ENCODE assay signal across 9 cellular contexts in the genomic region with DNA sequence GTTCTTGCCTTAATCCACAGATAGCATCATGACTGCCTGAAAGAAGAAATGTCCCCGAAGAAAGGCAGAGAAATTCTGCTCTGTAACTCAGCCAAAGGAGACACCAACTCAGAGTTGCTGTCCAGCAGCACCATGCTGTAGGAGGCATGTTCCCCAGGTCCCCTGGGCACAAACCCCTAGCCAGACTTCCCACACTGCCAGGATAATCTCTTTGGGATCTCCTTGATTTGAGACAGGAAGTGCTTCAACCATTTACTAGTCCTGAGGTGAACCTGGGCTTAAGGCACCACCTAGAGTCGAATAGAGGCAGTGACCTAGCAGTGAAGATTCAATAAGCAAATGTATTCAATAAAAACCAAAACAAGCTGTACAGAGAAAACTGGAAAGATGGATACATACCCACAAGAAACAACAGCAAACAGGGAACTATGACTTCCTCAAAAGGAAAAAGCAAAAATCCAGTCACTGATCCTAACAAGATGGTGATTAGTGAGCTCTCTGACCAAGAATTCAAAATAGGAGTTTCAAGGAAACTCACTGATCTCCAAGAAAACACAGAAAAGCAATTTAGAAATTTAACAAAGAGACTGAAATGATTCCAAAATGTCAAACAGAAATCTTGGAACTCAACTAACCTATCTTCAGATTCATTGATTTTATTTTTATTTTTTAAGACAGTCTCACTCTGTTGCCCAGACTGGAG. TPM values are rescaled to one million over a fixed set of nuclear protein-coding genes. Genes with fewer than 3 reads are reported as not detected.
DNase-seq lines count a peak whose midpoint lies in the region; ATAC-seq and TF ChIP-seq lines count a peak whose summit lies in the region.
"Had no signal": no experiment of that assay in that cellular context is flagged by ENCODE, and none has a peak within 500 bp of the region (broad histone marks: within the 10 kb centered on the region; RNA-seq: fewer than 3 reads in every experiment).

No MANE protein-coding gene starts in this region.

- WGBS in SK-N-SH (ENCODE audit: low lambda C conversion rate), result 11% methylated on average over 2 of the region's 2 CpGs

- no peaks in the 10 kb centered on the region for H3K9me2 ChIP-seq in SK-N-SH

- no peaks in the 10 kb centered on the region for H3K9me3 ChIP-seq in SK-N-SH

- H2AFZ ChIP-seq in KMS-11 (ENCODE audit: low read depth), result no peak overlapping the region
- no peak overlapping the region for H2AFZ ChIP-seq in SK-N-SH (ENCODE audit: low read depth)

- H3K9me3 Mint-ChIP-seq in nephron, result no peaks in the 10 kb centered on the region
- H3K9me3 Mint-ChIP-seq: activated B cell treated with CpG ODN at 0.5 μM for 24 hours had no signal

- in situ Hi-C loops in T47D (cut with HindIII; ENCODE audit: low pct_unique_long_range_greater_than_20kb, low sequenced_read_pairs), result no loop called here

- H3K36me3 Mint-ChIP-seq in nephron (ENCODE audit: low read depth), result no peaks in the 10 kb centered on the region

- no peak overlapping the region for H3K4me3 ChIP-seq in KMS-11 (IDR thresholded peaks at IDR 0.05; ENCODE audit: insufficient read depth, low read depth, low read length)
- H3K4me3 ChIP-seq in SK-N-SH (ENCODE audit: low read depth in 2 of 2, low read length in 1 of 2), result no peak overlapping the region

- H3K79me2 ChIP-seq in KMS-11 (ENCODE audit: insufficient read depth, low read depth), result no peaks in the 10 kb centered on the region
- no peaks in the 10 kb centered on the region for H3K79me2 ChIP-seq in SK-N-SH (ENCODE audit: insufficient read depth)

- H3K9ac ChIP-seq in KMS-11 (no peak overlapping the region), SK-N-SH (no peak overlapping the region)

- no peak for ATAC-seq in GM21447 (IDR thresholded peaks at IDR 0.05; ENCODE audit: unreplicated experiment)

- no peak overlapping the region for H3K4me3 Mint-ChIP-seq in nephron
- H3K4me3 Mint-ChIP-seq: activated B cell treated with CpG ODN at 0.5 μM for 24 hours had no signal

- H3K27me3 Mint-ChIP-seq in nephron (ENCODE audit: low read depth), result peaks cover 45% of the 10 kb centered on the region

- H3K27ac Mint-ChIP-seq in nephron, result no peak overlapping the region
- H3K27ac Mint-ChIP-seq: activated B cell treated with CpG ODN at 0.5 μM for 24 hours had no signal

- H3K36me3 ChIP-seq in KMS-11 (ENCODE audit: insufficient read depth) (no peaks in the 10 kb centered on the region), SK-N-SH (replicated peaks in 1 of 2; ENCODE audit: control insufficient read depth in 1 of 2, insufficient read depth in 2 of 2, low read length in 1 of 2) (no peaks in the 10 kb centered on the region)

- H4K20me1 ChIP-seq in KMS-11 (ENCODE audit: insufficient read depth), result no peaks in the 10 kb centered on the region
- H4K20me1 ChIP-seq in SK-N-SH (ENCODE audit: insufficient read depth), result no peaks in the 10 kb centered on the region

- DNase-seq in ELF-1 (ENCODE audit: low read depth, low spot score) (peak; percentile 65), SK-N-SH (peak; percentile 62), T47D (ENCODE audit: low read depth in 1 of 2, low spot score in 1 of 2) (peak; percentile 49 to 75), T1000 (lab: John Stamatoyannopoulos, UW) (no peak), mucosa of gallbladder (ENCODE audit: low spot score) (no peak)
- DNase-seq: activated B cell treated with CpG ODN at 0.5 μM for 24 hours had no signal

- TF ChIP-seq RAD21 in SK-N-SH (IDR thresholded peaks at IDR 0.05; ENCODE audit: low read length), result peak; percentile 68

- POLR2A ChIA-PET in SK-N-SH (lab: Yijun Ruan, JAX), result no interaction called here

- H3K4me2 ChIP-seq in KMS-11 (no peak overlapping the region), SK-N-SH (no peak overlapping the region)

- TF ChIP-seq CTCF in KMS-11 (conservative IDR thresholded peaks at IDR 0.05; ENCODE audit: low read depth, low read length), result peak; percentile 74
- TF ChIP-seq CTCF in SK-N-SH (IDR thresholded peaks at IDR 0.05), result peak; percentile 48
- TF ChIP-seq CTCF in nephron (IDR thresholded peaks at IDR 0.05; ENCODE audit: unreplicated experiment in 3 of 3), result peak in 2 of 3 experiments; percentile 23 to 29

- H3K27me3 ChIP-seq in KMS-11 (ENCODE audit: insufficient read depth, low read depth) (no peaks in the 10 kb centered on the region), SK-N-SH (ENCODE audit: insufficient read depth) (peaks cover 5% of the 10 kb centered on the region; the same call in 1 of the 2 replicates)

- CTCF ChIA-PET in SK-N-SH (lab: Yijun Ruan, JAX), result interaction anchor here (0.6 to 3.1 kb wide), 18 partner anchors 9 to 188 kb away, joined by 3 to 16 read pairs (median 4); no protein-coding TSS in a partner anchor

- H3K4me1 ChIP-seq in KMS-11 (ENCODE audit: low read depth, poor library complexity, severe bottlenecking) (no peaks in the 10 kb centered on the region), SK-N-SH (ENCODE audit: control insufficient read depth in 1 of 2, insufficient read depth in 2 of 2, low read depth in 1 of 2, low read length in 1 of 2) (peaks cover 0 to 2% of the 10 kb centered on the region in 2 experiments; a peak in 1 of 4 replicates)

- no peak for TF ChIP-seq EP300 in SK-N-SH (IDR thresholded peaks at IDR 0.05; ENCODE audit: borderline replicate concordance in 1 of 2, low read depth in 1 of 2, low read length in 1 of 2)

- H3F3A ChIP-seq in SK-N-SH (replicated peaks; ENCODE audit: insufficient read depth), result no peaks in the 10 kb centered on the region

- no peak overlapping the region for H3K27ac ChIP-seq in KMS-11
- H3K27ac ChIP-seq in SK-N-SH (ENCODE audit: low read depth in 2 of 2, low read length in 1 of 2), result no peak overlapping the region

- H3K4me1 Mint-ChIP-seq in nephron, result no peaks in the 10 kb centered on the region
- H3K4me1 Mint-ChIP-seq: activated B cell treated with CpG ODN at 0.5 μM for 24 hours had no signal

TF ChIP-seq in SK-N-SH, 30 proteins besides CTCF, POLR2A, EP300 and RAD21:
- TF ChIP-seq, protein P1, sequence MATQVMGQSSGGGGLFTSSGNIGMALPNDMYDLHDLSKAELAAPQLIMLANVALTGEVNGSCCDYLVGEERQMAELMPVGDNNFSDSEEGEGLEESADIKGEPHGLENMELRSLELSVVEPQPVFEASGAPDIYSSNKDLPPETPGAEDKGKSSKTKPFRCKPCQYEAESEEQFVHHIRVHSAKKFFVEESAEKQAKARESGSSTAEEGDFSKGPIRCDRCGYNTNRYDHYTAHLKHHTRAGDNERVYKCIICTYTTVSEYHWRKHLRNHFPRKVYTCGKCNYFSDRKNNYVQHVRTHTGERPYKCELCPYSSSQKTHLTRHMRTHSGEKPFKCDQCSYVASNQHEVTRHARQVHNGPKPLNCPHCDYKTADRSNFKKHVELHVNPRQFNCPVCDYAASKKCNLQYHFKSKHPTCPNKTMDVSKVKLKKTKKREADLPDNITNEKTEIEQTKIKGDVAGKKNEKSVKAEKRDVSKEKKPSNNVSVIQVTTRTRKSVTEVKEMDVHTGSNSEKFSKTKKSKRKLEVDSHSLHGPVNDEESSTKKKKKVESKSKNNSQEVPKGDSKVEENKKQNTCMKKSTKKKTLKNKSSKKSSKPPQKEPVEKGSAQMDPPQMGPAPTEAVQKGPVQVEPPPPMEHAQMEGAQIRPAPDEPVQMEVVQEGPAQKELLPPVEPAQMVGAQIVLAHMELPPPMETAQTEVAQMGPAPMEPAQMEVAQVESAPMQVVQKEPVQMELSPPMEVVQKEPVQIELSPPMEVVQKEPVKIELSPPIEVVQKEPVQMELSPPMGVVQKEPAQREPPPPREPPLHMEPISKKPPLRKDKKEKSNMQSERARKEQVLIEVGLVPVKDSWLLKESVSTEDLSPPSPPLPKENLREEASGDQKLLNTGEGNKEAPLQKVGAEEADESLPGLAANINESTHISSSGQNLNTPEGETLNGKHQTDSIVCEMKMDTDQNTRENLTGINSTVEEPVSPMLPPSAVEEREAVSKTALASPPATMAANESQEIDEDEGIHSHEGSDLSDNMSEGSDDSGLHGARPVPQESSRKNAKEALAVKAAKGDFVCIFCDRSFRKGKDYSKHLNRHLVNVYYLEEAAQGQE (IDR thresholded peaks at IDR 0.05; ENCODE audit: low read depth, low read length), result peak; percentile 90
- TF ChIP-seq SMC3 (IDR thresholded peaks at IDR 0.05; ENCODE audit: low read depth, low read length) (peak; percentile 25; the same call in 1 of the 2 replicates), MXI1 (IDR thresholded peaks at IDR 0.05; ENCODE audit: low read depth, low read length) (no peak)
TF ChIP-seq in SK-N-SH: peak in this region for 2.

RNA-seq across cellular contexts. Expression of a gene that starts 5.7 kb away (rescaled TPM):
- not detected in 2 replicates for polyA plus RNA-seq in SK-N-SH (2012; rRNA removed)
- not detected in 2 replicates for polyA plus RNA-seq in SK-N-SH (2012; cell fraction: cytosol; rRNA removed)
- polyA plus RNA-seq in SK-N-SH (2012; cell fraction: nucleus; rRNA removed), result not detected in 2 replicates
- total RNA-seq in mucosa of gallbladder, result not detected
- total RNA-seq: activated B cell treated with CpG ODN at 0.5 μM for 24 hours had no signal

RNA-seq across cellular contexts. Expression of a gene that starts 20.0 kb away (rescaled TPM):
- 0.02 TPM in 1 of 2 replicates, not detected in the other for polyA plus RNA-seq in SK-N-SH (2012; rRNA removed)
- polyA plus RNA-seq in SK-N-SH (2012; cell fraction: cytosol; rRNA removed), result not detected in 2 replicates
- polyA plus RNA-seq in SK-N-SH (2012; cell fraction: nucleus; rRNA removed), result not detected in 2 replicates
- total RNA-seq in mucosa of gallbladder, result not detected
- total RNA-seq: activated B cell treated with CpG ODN at 0.5 μM for 24 hours had no signal

RNA-seq across cellular contexts. Expression of a gene that starts 24.3 kb away (rescaled TPM):
- polyA plus RNA-seq in SK-N-SH (2012; rRNA removed), result not detected in 2 replicates
- not detected in 2 replicates for polyA plus RNA-seq in SK-N-SH (2012; cell fraction: cytosol; rRNA removed)
- polyA plus RNA-seq in SK-N-SH (2012; cell fraction: nucleus; rRNA removed), result not detected in 2 replicates
- total RNA-seq in mucosa of gallbladder, result not detected
- total RNA-seq: activated B cell treated with CpG ODN at 0.5 μM for 24 hours had no signal

RNA-seq across cellular contexts. Expression of a gene that starts 46.5 kb away (rescaled TPM):
- polyA plus RNA-seq in SK-N-SH (2012; rRNA removed), result 28.5 and 32.8 TPM in 2 replicates
- 22.0 and 22.7 TPM in 2 replicates for polyA plus RNA-seq in SK-N-SH (2012; cell fraction: cytosol; rRNA removed)
- polyA plus RNA-seq in SK-N-SH (2012; cell fraction: nucleus; rRNA removed), result 61.0 and 72.2 TPM in 2 replicates
- 16.6 TPM for total RNA-seq in mucosa of gallbladder

Comparison
In these comparisons a context has a peak if more than half of its experiments do, and no peak if none do; other contexts are left out.
1. DNase-seq: peak in ELF-1 (single experiment), SK-N-SH (single experiment) and T47D (2 of 2); none in T1000 (single experiment) and mucosa of gallbladder (single experiment).
2. Peak in every context shown above with its lines, with median percentiles within 50 percentile points of each other: CTCF ChIP-seq.